In the genomic region with DNA sequence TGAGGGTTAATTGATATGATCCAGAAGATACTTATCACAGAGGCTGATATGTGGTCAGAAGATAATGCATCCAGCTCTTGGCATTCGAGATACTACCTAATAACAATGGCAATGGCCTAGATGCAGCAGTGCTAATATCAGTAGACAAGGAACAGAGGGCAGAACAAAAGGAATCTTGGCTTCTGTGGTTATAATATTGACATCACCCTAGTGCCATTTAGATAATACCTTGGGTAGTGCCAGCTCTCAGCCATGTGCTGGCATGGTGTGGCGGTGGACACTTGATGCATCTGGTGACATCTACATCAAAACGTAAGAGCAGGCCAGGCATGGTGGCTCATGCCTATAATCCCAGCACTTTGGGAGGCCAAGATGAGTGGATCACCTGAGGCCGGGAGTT, we compare ENCODE assay signal across 6 cellular contexts.
"Had no signal": no experiment of that assay in that cellular context is flagged by ENCODE, and none has a peak within 500 bp of the region (broad histone marks: within the 10 kb centered on the region; RNA-seq: fewer than 3 reads in every experiment).

No MANE protein-coding gene starts in this region.

- H3K4me3 ChIP-seq: K562 had no signal

- H3K4me3 Mint-ChIP-seq: IgD-negative memory B cell had no signal

- H3K36me3 Mint-ChIP-seq: IgD-negative memory B cell had no signal

- DNase-seq: IMR-90, KBM-7 had no signal

- ATAC-seq: HepG2, K562 had no signal

- H3K27me3 Mint-ChIP-seq: IgD-negative memory B cell had no signal

- H3K27ac ChIP-seq: HL-60 had no signal

- H3K4me1 Mint-ChIP-seq: IgD-negative memory B cell had no signal
